Comparison of ENCODE assay signal across 8 cellular contexts in the genomic region with DNA sequence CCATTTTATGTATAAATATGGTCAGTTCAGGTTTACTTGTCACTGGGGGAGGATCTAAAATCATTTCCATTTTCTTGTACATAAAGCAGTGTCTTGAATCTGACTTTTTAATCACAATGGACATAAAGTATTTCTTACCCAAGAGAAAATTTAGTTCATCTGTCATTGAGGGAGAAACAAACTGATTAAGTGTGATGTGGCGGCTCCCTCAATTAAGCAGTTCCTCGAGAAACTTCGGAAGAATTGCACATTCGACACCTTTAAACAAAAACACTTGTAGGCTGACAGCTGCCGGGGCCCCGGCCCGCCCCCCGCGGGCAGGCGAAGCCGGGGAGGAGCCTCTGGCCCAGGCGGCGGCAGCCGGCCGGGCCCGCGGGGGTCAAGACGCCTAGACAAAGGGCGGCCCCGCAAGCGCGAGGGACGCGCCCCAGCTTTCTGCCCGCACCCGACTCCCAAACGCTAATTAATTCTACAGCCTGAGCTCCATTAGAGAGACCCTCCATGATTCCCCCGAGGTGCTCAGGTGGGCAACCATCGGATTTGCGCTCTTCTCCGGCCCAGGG. TPM values are rescaled to one million over a fixed set of nuclear protein-coding genes. Genes with fewer than 3 reads are reported as not detected.
DNase-seq lines count a peak whose midpoint lies in the region; ATAC-seq and TF ChIP-seq lines count a peak whose summit lies in the region.

No MANE protein-coding gene starts in this region.

- H3K27me3 Mint-ChIP-seq in activated T-cell treated with anti-CD3 and anti-CD28 coated beads, Interleukin-2, amount 50 U/mL, for 24 hours = peaks cover 91% of the 10 kb centered on the region

- H3K9ac ChIP-seq in MM.1S (ENCODE audit: low read length) = peak overlapping the region; percentile 67; the same call in 1 of the 2 replicates

- TF ChIP-seq CTCF in MM.1S (IDR thresholded peaks at IDR 0.05; ENCODE audit: low read length) (no peak), body of pancreas (IDR thresholded peaks at IDR 0.05) (no peak)

- H3K9me3 ChIP-seq in MM.1S (replicated peaks; ENCODE audit: insufficient read depth, low read length) = no peaks in the 10 kb centered on the region
- H3K9me3 ChIP-seq in body of pancreas = no peaks in the 10 kb centered on the region
- peaks cover 4% of the 10 kb centered on the region for H3K9me3 ChIP-seq in thymus (ENCODE audit: control insufficient read depth)

- H3K4me3 Mint-ChIP-seq in activated T-cell treated with anti-CD3 and anti-CD28 coated beads, Interleukin-2, amount 50 U/mL, for 24 hours = peak overlapping the region; percentile 80

- no peak for DNase-seq in activated T-cell treated with anti-CD3 and anti-CD28 coated beads, Interleukin-2, amount 50 U/mL, for 24 hours
- DNase-seq in activated T-cell treated with anti-CD3 and anti-CD28 coated beads for 4 hours (no peak), MM.1S (peak; percentile 60), body of pancreas (peak in 2 of 4 donors; percentile 29 to 46), left lobe of liver (ENCODE audit: low spot score) (no peak), NCI-H128 (lab: John Stamatoyannopoulos, UW; ENCODE audit: unreplicated experiment) (no peak)

- 0 out of 2 replicates have a peak, but pooled peaks cover 2% of the 10 kb centered on the region for H3F3A ChIP-seq in MM.1S (ENCODE audit: insufficient read depth, low read length)

- H3K27ac Mint-ChIP-seq in activated T-cell treated with anti-CD3 and anti-CD28 coated beads, Interleukin-2, amount 50 U/mL, for 24 hours = no peak overlapping the region

- peaks cover 3% of the 10 kb centered on the region; the same call in 1 of the 2 replicates for H3K79me2 ChIP-seq in MM.1S (ENCODE audit: low read length)

- H3K4me1 ChIP-seq in MM.1S (ENCODE audit: low read length) (peaks cover 7% of the 10 kb centered on the region; the same call in 1 of the 2 replicates), body of pancreas (peaks cover 23% of the 10 kb centered on the region), thymus (ENCODE audit: control insufficient read depth, insufficient read depth, low read length) (peaks cover 11% of the 10 kb centered on the region)

- H3K9me2 ChIP-seq in MM.1S (replicated peaks; ENCODE audit: insufficient read depth, low read length) = no peaks in the 10 kb centered on the region

- no peak for ATAC-seq in body of pancreas
- peak; percentile 24 for ATAC-seq in left lobe of liver
- ATAC-seq in GM18873 (IDR thresholded peaks at IDR 0.05; ENCODE audit: low FRiP score, unreplicated experiment) = no peak

- peak overlapping the region; percentile 97 for H2AFZ ChIP-seq in MM.1S (ENCODE audit: low read length)

- H3K27ac ChIP-seq in MM.1S (ENCODE audit: low read length) (peak overlapping the region; percentile 57; the same call in 1 of the 2 replicates), body of pancreas (peak overlapping the region in 3 of 4 donors; percentile 71 to 84 (median 80)), thymus (ENCODE audit: low read depth) (no peak overlapping the region)

- H4K20me1 ChIP-seq in MM.1S (ENCODE audit: insufficient read depth, low read length) = no peaks in the 10 kb centered on the region

- H3K9me3 Mint-ChIP-seq in activated T-cell treated with anti-CD3 and anti-CD28 coated beads, Interleukin-2, amount 50 U/mL, for 24 hours = peaks cover 11% of the 10 kb centered on the region

- H3K36me3 Mint-ChIP-seq in activated T-cell treated with anti-CD3 and anti-CD28 coated beads, Interleukin-2, amount 50 U/mL, for 24 hours (ENCODE audit: low read depth) = no peaks in the 10 kb centered on the region

- intact Hi-C loops in body of pancreas (cut with DNase I) = no loop called here

- TF ChIP-seq POLR2A in body of pancreas (IDR thresholded peaks at IDR 0.05) = no peak

- H3K36me3 ChIP-seq in MM.1S (replicated peaks; ENCODE audit: insufficient read depth, low read length) = no peaks in the 10 kb centered on the region
- no peaks in the 10 kb centered on the region for H3K36me3 ChIP-seq in body of pancreas (replicated peaks in 1 of 2; ENCODE audit: insufficient read depth in 1 of 2, low read depth in 2 of 2)
- H3K36me3 ChIP-seq in thymus (ENCODE audit: control insufficient read depth, insufficient read depth) = no peaks in the 10 kb centered on the region

- WGBS in body of pancreas, 2 donors = 0 to 6% methylated on average over 4 to 31 of the region's 31 CpGs
- 2% methylated on average over 31 of the region's 31 CpGs for WGBS in thymus

- H3K4me3 ChIP-seq in MM.1S (ENCODE audit: low read length) (peak overlapping the region; percentile 79), body of pancreas (peak overlapping the region; percentile 72 to 84), thymus (ENCODE audit: low read length) (peak overlapping the region; percentile 60)

- H3K4me2 ChIP-seq in MM.1S (ENCODE audit: low read depth, low read length) = peak overlapping the region; percentile 73

- no peaks in the 10 kb centered on the region; the same call in 1 of the 2 replicates for H3K27me3 ChIP-seq in MM.1S (replicated peaks; ENCODE audit: insufficient read depth, low read length)
- no peaks in the 10 kb centered on the region for H3K27me3 ChIP-seq in body of pancreas
- H3K27me3 ChIP-seq in thymus (ENCODE audit: control insufficient read depth, insufficient read depth) = peaks cover 37% of the 10 kb centered on the region

- H3K4me1 Mint-ChIP-seq in activated T-cell treated with anti-CD3 and anti-CD28 coated beads, Interleukin-2, amount 50 U/mL, for 24 hours (ENCODE audit: low read depth) = peaks cover 10% of the 10 kb centered on the region

RNA-seq across cellular contexts. Expression of gene TRIM36, which starts 0.8 kb away (rescaled TPM):
- total RNA-seq in body of pancreas (1 to 10 TPM; 2.9 to 3.0 TPM), left lobe of liver (0.73 TPM)
- 2.0 TPM for polyA plus RNA-seq in thymus
